ENCODE assay signal across 1 cellular context in genomic region chr11:116990061-116990473, GRCh38.
TF ChIP-seq lines count a peak whose summit lies in the region.

No MANE protein-coding gene starts in this region.

TF ChIP-seq in WTC11, 78 proteins besides CTCF, POLR2A, EP300 and RAD21 (continued from another document):
- TF ChIP-seq ARID4B (CRISPR knock-in tag; IDR thresholded peaks at IDR 0.05; ENCODE audit: borderline replicate concordance) = no peak
- TF ChIP-seq ATF3 (CRISPR knock-in tag; conservative IDR thresholded peaks at IDR 0.05) = no peak
- TF ChIP-seq, protein P1, sequence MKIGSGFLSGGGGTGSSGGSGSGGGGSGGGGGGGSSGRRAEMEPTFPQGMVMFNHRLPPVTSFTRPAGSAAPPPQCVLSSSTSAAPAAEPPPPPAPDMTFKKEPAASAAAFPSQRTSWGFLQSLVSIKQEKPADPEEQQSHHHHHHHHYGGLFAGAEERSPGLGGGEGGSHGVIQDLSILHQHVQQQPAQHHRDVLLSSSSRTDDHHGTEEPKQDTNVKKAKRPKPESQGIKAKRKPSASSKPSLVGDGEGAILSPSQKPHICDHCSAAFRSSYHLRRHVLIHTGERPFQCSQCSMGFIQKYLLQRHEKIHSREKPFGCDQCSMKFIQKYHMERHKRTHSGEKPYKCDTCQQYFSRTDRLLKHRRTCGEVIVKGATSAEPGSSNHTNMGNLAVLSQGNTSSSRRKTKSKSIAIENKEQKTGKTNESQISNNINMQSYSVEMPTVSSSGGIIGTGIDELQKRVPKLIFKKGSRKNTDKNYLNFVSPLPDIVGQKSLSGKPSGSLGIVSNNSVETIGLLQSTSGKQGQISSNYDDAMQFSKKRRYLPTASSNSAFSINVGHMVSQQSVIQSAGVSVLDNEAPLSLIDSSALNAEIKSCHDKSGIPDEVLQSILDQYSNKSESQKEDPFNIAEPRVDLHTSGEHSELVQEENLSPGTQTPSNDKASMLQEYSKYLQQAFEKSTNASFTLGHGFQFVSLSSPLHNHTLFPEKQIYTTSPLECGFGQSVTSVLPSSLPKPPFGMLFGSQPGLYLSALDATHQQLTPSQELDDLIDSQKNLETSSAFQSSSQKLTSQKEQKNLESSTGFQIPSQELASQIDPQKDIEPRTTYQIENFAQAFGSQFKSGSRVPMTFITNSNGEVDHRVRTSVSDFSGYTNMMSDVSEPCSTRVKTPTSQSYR (CRISPR knock-in tag; IDR thresholded peaks at IDR 0.05) = no peak
- TF ChIP-seq, protein P2, sequence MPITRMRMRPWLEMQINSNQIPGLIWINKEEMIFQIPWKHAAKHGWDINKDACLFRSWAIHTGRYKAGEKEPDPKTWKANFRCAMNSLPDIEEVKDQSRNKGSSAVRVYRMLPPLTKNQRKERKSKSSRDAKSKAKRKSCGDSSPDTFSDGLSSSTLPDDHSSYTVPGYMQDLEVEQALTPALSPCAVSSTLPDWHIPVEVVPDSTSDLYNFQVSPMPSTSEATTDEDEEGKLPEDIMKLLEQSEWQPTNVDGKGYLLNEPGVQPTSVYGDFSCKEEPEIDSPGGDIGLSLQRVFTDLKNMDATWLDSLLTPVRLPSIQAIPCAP (CRISPR knock-in tag; IDR thresholded peaks at IDR 0.05) = no peak
- TF ChIP-seq GRHL2 (CRISPR knock-in tag; IDR thresholded peaks at IDR 0.05; ENCODE audit: insufficient replicate concordance, severe bottlenecking) = no peak
- no peak for TF ChIP-seq ZNF423 (CRISPR knock-in tag; IDR thresholded peaks at IDR 0.05)
